In genomic region chr17:55275894-55276804, GRCh38 we compare ENCODE assay signal across 1 cellular context.
TF ChIP-seq lines count a peak whose summit lies in the region.

No MANE protein-coding gene starts in this region.

TF ChIP-seq in HepG2, 621 proteins besides CTCF, POLR2A, EP300 and RAD21 (continued from another document and continues in another):
- no peak for TF ChIP-seq BCL3 (CRISPR knock-in tag; IDR thresholded peaks at IDR 0.05)
- TF ChIP-seq ZBTB7A (CRISPR knock-in tag; IDR thresholded peaks at IDR 0.05), result no peak
- no peak for TF ChIP-seq ZNF564 (CRISPR knock-in tag; IDR thresholded peaks at IDR 0.05)
- TF ChIP-seq NFKB2 (CRISPR knock-in tag; IDR thresholded peaks at IDR 0.05; ENCODE audit: borderline replicate concordance), result no peak
- TF ChIP-seq ZNF574 (CRISPR knock-in tag; IDR thresholded peaks at IDR 0.05), result no peak
- TF ChIP-seq SIN3B (IDR thresholded peaks at IDR 0.05; ENCODE audit: low read length), result no peak
- no peak for TF ChIP-seq ZNF30 (CRISPR knock-in tag; IDR thresholded peaks at IDR 0.05)
- 0 out of 2 replicates have a peak, but pooled peaks have one; percentile 12 for TF ChIP-seq SALL1 (CRISPR knock-in tag; IDR thresholded peaks at IDR 0.05)
- no peak for TF ChIP-seq ZNF530 (CRISPR knock-in tag; IDR thresholded peaks at IDR 0.05; ENCODE audit: low read depth)
- TF ChIP-seq PBX2 (CRISPR knock-in tag; IDR thresholded peaks at IDR 0.05), result no peak
- peak; percentile 9; the same call in 1 of the 2 replicates for TF ChIP-seq KAT7 (CRISPR knock-in tag; IDR thresholded peaks at IDR 0.05; ENCODE audit: borderline replicate concordance)
- TF ChIP-seq ZNF496 (CRISPR knock-in tag; IDR thresholded peaks at IDR 0.05; ENCODE audit: insufficient replicate concordance), result no peak
- TF ChIP-seq IRF1 (CRISPR knock-in tag; IDR thresholded peaks at IDR 0.05; ENCODE audit: low read depth), result no peak
- no peak for TF ChIP-seq ZNF337 (CRISPR knock-in tag; IDR thresholded peaks at IDR 0.05; ENCODE audit: borderline replicate concordance, low read depth)
- TF ChIP-seq SIN3A (IDR thresholded peaks at IDR 0.05; ENCODE audit: borderline replicate concordance, low read depth, low read length), result no peak
- TF ChIP-seq CENPT (CRISPR knock-in tag; IDR thresholded peaks at IDR 0.05; ENCODE audit: low read depth), result no peak
- no peak for TF ChIP-seq ZEB1 (IDR thresholded peaks at IDR 0.05; ENCODE audit: insufficient replicate concordance, low read depth)
- TF ChIP-seq NCOA2 (CRISPR knock-in tag; IDR thresholded peaks at IDR 0.05), result no peak; the same call in 1 of the 2 replicates
- no peak for TF ChIP-seq ATRX (CRISPR knock-in tag; IDR thresholded peaks at IDR 0.05; ENCODE audit: borderline replicate concordance)
- no peak for TF ChIP-seq TEAD2 (CRISPR knock-in tag; IDR thresholded peaks at IDR 0.05)
- TF ChIP-seq HBP1 (CRISPR knock-in tag; IDR thresholded peaks at IDR 0.05; ENCODE audit: low read depth), result no peak
- no peak for TF ChIP-seq ZFP37 (CRISPR knock-in tag; IDR thresholded peaks at IDR 0.05; ENCODE audit: borderline replicate concordance)
- no peak for TF ChIP-seq SUZ12 (IDR thresholded peaks at IDR 0.05; ENCODE audit: low read depth, low read length)
- TF ChIP-seq ZHX2 (IDR thresholded peaks at IDR 0.05; ENCODE audit: low read depth), result no peak
- TF ChIP-seq ZHX2 (CRISPR knock-in tag; IDR thresholded peaks at IDR 0.05; ENCODE audit: borderline replicate concordance), result no peak
- TF ChIP-seq POLR2AphosphoS5 (IDR thresholded peaks at IDR 0.05; ENCODE audit: low read depth, low read length), result peak; percentile 52
- TF ChIP-seq KLF9 (CRISPR knock-in tag; IDR thresholded peaks at IDR 0.05; ENCODE audit: low read depth), result no peak
- no peak for TF ChIP-seq TBX2 (CRISPR knock-in tag; IDR thresholded peaks at IDR 0.05; ENCODE audit: borderline replicate concordance)
- TF ChIP-seq ETS1 (CRISPR knock-in tag; IDR thresholded peaks at IDR 0.05), result no peak
- no peak for TF ChIP-seq NAIF1 (CRISPR knock-in tag; IDR thresholded peaks at IDR 0.05; ENCODE audit: borderline replicate concordance)
- no peak for TF ChIP-seq ZFP36L2 (CRISPR knock-in tag; IDR thresholded peaks at IDR 0.05)
- TF ChIP-seq ZNF512 (CRISPR knock-in tag; IDR thresholded peaks at IDR 0.05), result no peak
- TF ChIP-seq BRCA1 (CRISPR knock-in tag; IDR thresholded peaks at IDR 0.05), result no peak
- TF ChIP-seq ZNF747 (CRISPR knock-in tag; IDR thresholded peaks at IDR 0.05; ENCODE audit: borderline replicate concordance), result no peak
- peak; percentile 40; the same call in 1 of the 2 replicates for TF ChIP-seq TGIF2 (CRISPR knock-in tag; IDR thresholded peaks at IDR 0.05)
- TF ChIP-seq RFX3 (CRISPR knock-in tag; IDR thresholded peaks at IDR 0.05), result no peak
- no peak for TF ChIP-seq CCAR2 (optimal IDR thresholded peaks at IDR 0.05; ENCODE audit: low read depth, low read length)
- TF ChIP-seq ZNF7 (CRISPR knock-in tag; IDR thresholded peaks at IDR 0.05), result no peak
- no peak for TF ChIP-seq ZNF253 (CRISPR knock-in tag; IDR thresholded peaks at IDR 0.05; ENCODE audit: borderline replicate concordance)
- 0 out of 2 replicates have a peak, but pooled peaks have one; percentile 15 for TF ChIP-seq ATF2 (CRISPR knock-in tag; IDR thresholded peaks at IDR 0.05)
- TF ChIP-seq ZSCAN29 (CRISPR knock-in tag; conservative IDR thresholded peaks at IDR 0.05), result 0 out of 2 replicates have a peak, but pooled peaks have one; percentile 4
- TF ChIP-seq ESRRA (CRISPR knock-in tag; IDR thresholded peaks at IDR 0.05; ENCODE audit: low read depth), result no peak
- no peak for TF ChIP-seq EEA1 (CRISPR knock-in tag; IDR thresholded peaks at IDR 0.05; ENCODE audit: borderline replicate concordance)
- no peak for TF ChIP-seq GMEB1 (CRISPR knock-in tag; IDR thresholded peaks at IDR 0.05; ENCODE audit: borderline replicate concordance)
- no peak for TF ChIP-seq LCORL (IDR thresholded peaks at IDR 0.05)
- 0 out of 2 replicates have a peak, but pooled peaks have one; percentile 4 for TF ChIP-seq LCORL (CRISPR knock-in tag; IDR thresholded peaks at IDR 0.05)
